In genomic region chr3:48661501-48662139, GRCh38 we compare ENCODE assay signal across 1 cellular context.
A peak's percentile ranks its signal among the peaks of the same experiment; 100 is the strongest.
TF ChIP-seq lines count a peak whose summit lies in the region.

No MANE protein-coding gene starts in this region.

TF ChIP-seq in HepG2, 621 proteins besides CTCF, POLR2A, EP300 and RAD21 (continued from another document and continues in another):
- TF ChIP-seq NFIB (CRISPR knock-in tag; IDR thresholded peaks at IDR 0.05; ENCODE audit: borderline replicate concordance) = peak; percentile 96; the same call in 1 of the 2 replicates
- peak; percentile 100 for TF ChIP-seq MIER3 (CRISPR knock-in tag; IDR thresholded peaks at IDR 0.05; ENCODE audit: borderline replicate concordance)
- peak; percentile 100 for TF ChIP-seq ZSCAN21 (CRISPR knock-in tag; IDR thresholded peaks at IDR 0.05; ENCODE audit: borderline replicate concordance)
- peak; percentile 98 for TF ChIP-seq RXRB (CRISPR knock-in tag; IDR thresholded peaks at IDR 0.05; ENCODE audit: borderline replicate concordance)
- TF ChIP-seq ZNF710 (CRISPR knock-in tag; IDR thresholded peaks at IDR 0.05; ENCODE audit: borderline replicate concordance) = peak; percentile 99
- peak; percentile 100 for TF ChIP-seq ZNF414 (CRISPR knock-in tag; IDR thresholded peaks at IDR 0.05)
- peak; percentile 99 for TF ChIP-seq ZNF17 (CRISPR knock-in tag; IDR thresholded peaks at IDR 0.05)
- TF ChIP-seq IRX3 (CRISPR knock-in tag; IDR thresholded peaks at IDR 0.05; ENCODE audit: borderline replicate concordance, low read depth) = peak; percentile 100
- peak; percentile 69 for TF ChIP-seq MNT (IDR thresholded peaks at IDR 0.05)
- peak; percentile 79 for TF ChIP-seq KDM6A (CRISPR knock-in tag; IDR thresholded peaks at IDR 0.05; ENCODE audit: low read depth)
- TF ChIP-seq FLYWCH1 (CRISPR knock-in tag; IDR thresholded peaks at IDR 0.05) = peak; percentile 100
- peak; percentile 100 for TF ChIP-seq CCDC6 (CRISPR knock-in tag; IDR thresholded peaks at IDR 0.05)
- peak; percentile 99 for TF ChIP-seq ZNF326 (CRISPR knock-in tag; IDR thresholded peaks at IDR 0.05; ENCODE audit: borderline replicate concordance)
- no peak for TF ChIP-seq FOXA1 (IDR thresholded peaks at IDR 0.05)
- TF ChIP-seq FOXA1 (CRISPR knock-in tag; IDR thresholded peaks at IDR 0.05) = peak; percentile 83
- TF ChIP-seq ZNF883 (CRISPR knock-in tag; IDR thresholded peaks at IDR 0.05; ENCODE audit: not compliant biosample characterization) = peak; percentile 100
- peak; percentile 95 for TF ChIP-seq ZNF644 (CRISPR knock-in tag; IDR thresholded peaks at IDR 0.05; ENCODE audit: low read depth)
- peak; percentile 100 for TF ChIP-seq EEA1 (CRISPR knock-in tag; IDR thresholded peaks at IDR 0.05; ENCODE audit: borderline replicate concordance)
- peak; percentile 100 for TF ChIP-seq CSRNP2 (CRISPR knock-in tag; conservative IDR thresholded peaks at IDR 0.05; ENCODE audit: low read depth)
- TF ChIP-seq ARHGAP35 (CRISPR knock-in tag; IDR thresholded peaks at IDR 0.05; ENCODE audit: borderline replicate concordance) = peak; percentile 100
- peak; percentile 100 for TF ChIP-seq ZBTB10 (CRISPR knock-in tag; IDR thresholded peaks at IDR 0.05; ENCODE audit: borderline replicate concordance)
- TF ChIP-seq SNRNP70 (IDR thresholded peaks at IDR 0.05; ENCODE audit: low read depth, low read length) = no peak
- peak; percentile 100 for TF ChIP-seq DBP (CRISPR knock-in tag; IDR thresholded peaks at IDR 0.05; ENCODE audit: not compliant biosample characterization)
- peak; percentile 98 for TF ChIP-seq ZBTB34 (CRISPR knock-in tag; IDR thresholded peaks at IDR 0.05)
- TF ChIP-seq ZNF260 (CRISPR knock-in tag; IDR thresholded peaks at IDR 0.05; ENCODE audit: borderline replicate concordance, low read depth) = no peak
- no peak for TF ChIP-seq PTBP1 (IDR thresholded peaks at IDR 0.05; ENCODE audit: low read depth, low read length, poor library complexity, severe bottlenecking)
- TF ChIP-seq FOXC1 (CRISPR knock-in tag; IDR thresholded peaks at IDR 0.05; ENCODE audit: borderline replicate concordance) = peak; percentile 100
- peak; percentile 100 for TF ChIP-seq ZNF552 (CRISPR knock-in tag; IDR thresholded peaks at IDR 0.05; ENCODE audit: borderline replicate concordance)
- TF ChIP-seq ZNF713 (CRISPR knock-in tag; IDR thresholded peaks at IDR 0.05) = peak; percentile 92; the same call in 1 of the 2 replicates
- TF ChIP-seq BRD4 (CRISPR knock-in tag; IDR thresholded peaks at IDR 0.05) = peak; percentile 96
- no peak for TF ChIP-seq PCBP1 (IDR thresholded peaks at IDR 0.05; ENCODE audit: borderline replicate concordance, low read depth, low read length)
- TF ChIP-seq YEATS2 (CRISPR knock-in tag; IDR thresholded peaks at IDR 0.05; ENCODE audit: borderline replicate concordance) = peak; percentile 99
- peak; percentile 84 for TF ChIP-seq GMEB1 (CRISPR knock-in tag; IDR thresholded peaks at IDR 0.05; ENCODE audit: borderline replicate concordance)
- peak; percentile 99 for TF ChIP-seq THRA (CRISPR knock-in tag; IDR thresholded peaks at IDR 0.05; ENCODE audit: borderline replicate concordance)
- TF ChIP-seq SPEN (CRISPR knock-in tag; IDR thresholded peaks at IDR 0.05; ENCODE audit: low read depth) = peak; percentile 100
- TF ChIP-seq ZUFSP (CRISPR knock-in tag; IDR thresholded peaks at IDR 0.05; ENCODE audit: borderline replicate concordance) = peak; percentile 98
- peak; percentile 100 for TF ChIP-seq DNMT1 (CRISPR knock-in tag; IDR thresholded peaks at IDR 0.05)
- TF ChIP-seq TFDP1 (CRISPR knock-in tag; IDR thresholded peaks at IDR 0.05; ENCODE audit: borderline replicate concordance) = peak; percentile 88
- peak; percentile 90 for TF ChIP-seq ZMYM2 (CRISPR knock-in tag; IDR thresholded peaks at IDR 0.05)
- no peak; the same call in 1 of the 2 replicates for TF ChIP-seq HNF4G (IDR thresholded peaks at IDR 0.05; ENCODE audit: borderline replicate concordance, low read depth, low read length)
- peak; percentile 96 for TF ChIP-seq HNF4G (CRISPR knock-in tag; IDR thresholded peaks at IDR 0.05; ENCODE audit: borderline replicate concordance, low read depth)
- peak; percentile 82 for TF ChIP-seq ZNF512 (CRISPR knock-in tag; IDR thresholded peaks at IDR 0.05)
